In the genomic region with DNA sequence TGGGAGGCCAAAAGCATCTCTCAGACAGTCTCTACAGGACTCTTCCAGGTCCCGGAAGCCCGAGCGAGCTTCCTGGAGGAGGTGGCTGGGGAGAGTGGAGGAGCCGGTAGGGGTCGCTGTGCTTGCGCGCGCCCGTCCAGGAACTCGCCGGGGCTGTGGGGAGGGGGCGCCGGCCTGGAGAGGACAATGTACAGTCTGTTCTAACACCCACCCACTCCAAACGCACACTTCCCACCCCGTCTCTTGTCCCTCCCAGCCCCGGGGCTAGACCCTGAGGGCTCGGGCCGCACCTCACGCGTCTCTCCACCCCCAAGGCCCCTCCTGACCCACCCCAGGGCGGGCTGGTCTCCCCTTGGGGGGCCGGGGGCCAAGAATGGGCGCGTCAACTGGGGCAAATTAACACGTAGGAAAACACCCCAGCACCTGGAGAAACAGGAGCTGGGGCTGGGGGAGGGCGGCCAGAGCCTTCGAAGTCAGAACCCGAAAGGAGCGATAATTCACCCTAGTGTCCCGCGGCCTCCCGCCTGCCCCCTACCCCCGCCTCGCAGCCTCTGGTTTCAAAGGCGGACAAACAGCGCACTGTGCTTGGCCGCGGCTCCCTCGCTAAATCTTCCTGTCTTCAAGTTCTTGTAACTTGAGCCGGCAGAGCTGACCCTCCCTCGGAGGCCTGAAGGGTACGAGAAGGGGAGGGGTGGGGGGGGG, we compare ENCODE assay signal across 7 cellular contexts.
A peak's percentile ranks its signal among the peaks of the same experiment; 100 is the strongest.
DNase-seq lines count a peak whose midpoint lies in the region; ATAC-seq and TF ChIP-seq lines count a peak whose summit lies in the region.

No MANE protein-coding gene starts in this region.

- peaks cover 36% of the 10 kb centered on the region for H3K27me3 ChIP-seq in GM23248 (replicated peaks; ENCODE audit: insufficient read depth)
- H3K27me3 ChIP-seq in heart right ventricle = peaks cover 0 to 43% (median 12%) of the 10 kb centered on the region in 7 donors

- no peaks in the 10 kb centered on the region for H3K9me3 ChIP-seq in GM23248 (ENCODE audit: low read depth)
- no peaks in the 10 kb centered on the region for H3K9me3 ChIP-seq in heart right ventricle

- H3K4me2 ChIP-seq in GM23248 (ENCODE audit: unreplicated experiment) = peak overlapping the region; percentile 27

- 10 to 13% methylated on average over 21 to 38 of the region's 42 CpGs for WGBS in GM23248 (ENCODE audit: low coverage in 1 of 2, low lambda C conversion rate in 2 of 2, missing lambda C conversion rate in 2 of 2), 2 experiments
- 8 to 9% methylated on average over 42 of the region's 42 CpGs for WGBS in heart right ventricle, 2 donors

- no peaks in the 10 kb centered on the region for H4K20me1 ChIP-seq in GM23248 (ENCODE audit: insufficient read depth)

- peak in 7 of 9 donors; percentile 27 to 58 (median 47) for TF ChIP-seq CTCF in heart right ventricle (IDR thresholded peaks at IDR 0.05)

- no peak overlapping the region for H2AFZ ChIP-seq in GM23248

- H3K36me3 ChIP-seq in GM23248 (ENCODE audit: low read depth) (no peaks in the 10 kb centered on the region), heart right ventricle (no peaks in the 10 kb centered on the region)

- no peaks in the 10 kb centered on the region for H3F3A ChIP-seq in GM23248 (ENCODE audit: insufficient read depth)

- no peak overlapping the region for H3K9ac ChIP-seq in GM23248

- intact Hi-C loops in heart right ventricle (cut with DNase I) = no loop called here

- DNase-seq in GM23248 (peak; percentile 43), heart right ventricle (peak; percentile 43 to 51), MV-4-11 (lab: John Stamatoyannopoulos, UW) (no peak)
- peak; percentile 22 for DNase-seq in stimulated activated CD4-positive, alpha-beta T cell treated with anti-CD3 and anti-CD28 coated beads, Interleukin-1b, Interleukin-23, amount 100 ng/mL, for 48 hours

- no peaks in the 10 kb centered on the region for H3K79me2 ChIP-seq in GM23248 (ENCODE audit: insufficient read depth)

- ATAC-seq in SK-N-SH treated with all-trans-retinoic acid at 6 μM for 48 hours = peak; percentile 54
- ATAC-seq in heart right ventricle = peak; percentile 29 to 82 (median 67)
- ATAC-seq in HG03097 (IDR thresholded peaks at IDR 0.05; ENCODE audit: low FRiP score, unreplicated experiment) = no peak
- ATAC-seq in GM21360 (IDR thresholded peaks at IDR 0.05; ENCODE audit: unreplicated experiment) = no peak

- no peaks in the 10 kb centered on the region for H3K4me1 ChIP-seq in GM23248 (ENCODE audit: insufficient read depth)
- H3K4me1 ChIP-seq in heart right ventricle = peaks cover 0 to 24% (median 12%) of the 10 kb centered on the region in 9 donors

- H3K27ac ChIP-seq in GM23248 = no peak overlapping the region
- peak overlapping the region in 6 of 10 donors; percentile 25 to 72 (median 62) for H3K27ac ChIP-seq in heart right ventricle

- H3K4me3 ChIP-seq in GM23248 (no peak overlapping the region), heart right ventricle (peak overlapping the region in 6 of 10 donors; percentile 20 to 44 (median 34))

- in situ Hi-C loops in GM23248 (cut with MboI) = no loop called here

- H3K9me2 ChIP-seq in GM23248 (ENCODE audit: insufficient read depth) = no peaks in the 10 kb centered on the region

TF ChIP-seq in SK-N-SH treated with all-trans-retinoic acid at 6 μM for 48 hours, 23 proteins besides CTCF, POLR2A, EP300 and RAD21:
- TF ChIP-seq OSR1 (CRISPR knock-in tag; IDR thresholded peaks at IDR 0.05) (no peak), BACH2 (CRISPR knock-in tag; IDR thresholded peaks at IDR 0.05; ENCODE audit: borderline replicate concordance) (no peak), POU6F1 (CRISPR knock-in tag; IDR thresholded peaks at IDR 0.05; ENCODE audit: borderline replicate concordance, low read depth) (no peak), CSDC2 (CRISPR knock-in tag; IDR thresholded peaks at IDR 0.05) (no peak), ARNTL (CRISPR knock-in tag; IDR thresholded peaks at IDR 0.05; ENCODE audit: borderline replicate concordance, low read depth) (no peak), TCF4 (CRISPR knock-in tag; IDR thresholded peaks at IDR 0.05; ENCODE audit: borderline replicate concordance) (no peak), ZNF8 (CRISPR knock-in tag; IDR thresholded peaks at IDR 0.05) (no peak), ISL1 (CRISPR knock-in tag; IDR thresholded peaks at IDR 0.05) (no peak), ZNF565 (CRISPR knock-in tag; conservative IDR thresholded peaks at IDR 0.05; ENCODE audit: low read depth) (no peak), PATZ1 (CRISPR knock-in tag; IDR thresholded peaks at IDR 0.05; ENCODE audit: borderline replicate concordance) (no peak), GLIS3 (CRISPR knock-in tag; IDR thresholded peaks at IDR 0.05) (no peak), RARB (CRISPR knock-in tag; IDR thresholded peaks at IDR 0.05) (no peak), PPARA (CRISPR knock-in tag; IDR thresholded peaks at IDR 0.05; ENCODE audit: borderline replicate concordance) (no peak)
- TF ChIP-seq, protein P1, sequence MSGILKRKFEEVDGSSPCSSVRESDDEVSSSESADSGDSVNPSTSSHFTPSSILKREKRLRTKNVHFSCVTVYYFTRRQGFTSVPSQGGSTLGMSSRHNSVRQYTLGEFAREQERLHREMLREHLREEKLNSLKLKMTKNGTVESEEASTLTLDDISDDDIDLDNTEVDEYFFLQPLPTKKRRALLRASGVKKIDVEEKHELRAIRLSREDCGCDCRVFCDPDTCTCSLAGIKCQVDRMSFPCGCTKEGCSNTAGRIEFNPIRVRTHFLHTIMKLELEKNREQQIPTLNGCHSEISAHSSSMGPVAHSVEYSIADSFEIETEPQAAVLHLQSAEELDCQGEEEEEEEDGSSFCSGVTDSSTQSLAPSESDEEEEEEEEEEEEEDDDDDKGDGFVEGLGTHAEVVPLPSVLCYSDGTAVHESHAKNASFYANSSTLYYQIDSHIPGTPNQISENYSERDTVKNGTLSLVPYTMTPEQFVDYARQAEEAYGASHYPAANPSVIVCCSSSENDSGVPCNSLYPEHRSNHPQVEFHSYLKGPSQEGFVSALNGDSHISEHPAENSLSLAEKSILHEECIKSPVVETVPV (CRISPR knock-in tag; IDR thresholded peaks at IDR 0.05) = no peak
- TF ChIP-seq, protein P2, sequence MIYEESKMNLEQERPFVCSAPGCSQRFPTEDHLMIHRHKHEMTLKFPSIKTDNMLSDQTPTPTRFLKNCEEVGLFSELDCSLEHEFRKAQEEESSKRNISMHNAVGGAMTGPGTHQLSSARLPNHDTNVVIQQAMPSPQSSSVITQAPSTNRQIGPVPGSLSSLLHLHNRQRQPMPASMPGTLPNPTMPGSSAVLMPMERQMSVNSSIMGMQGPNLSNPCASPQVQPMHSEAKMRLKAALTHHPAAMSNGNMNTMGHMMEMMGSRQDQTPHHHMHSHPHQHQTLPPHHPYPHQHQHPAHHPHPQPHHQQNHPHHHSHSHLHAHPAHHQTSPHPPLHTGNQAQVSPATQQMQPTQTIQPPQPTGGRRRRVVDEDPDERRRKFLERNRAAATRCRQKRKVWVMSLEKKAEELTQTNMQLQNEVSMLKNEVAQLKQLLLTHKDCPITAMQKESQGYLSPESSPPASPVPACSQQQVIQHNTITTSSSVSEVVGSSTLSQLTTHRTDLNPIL (CRISPR knock-in tag; IDR thresholded peaks at IDR 0.05; ENCODE audit: low read depth) = no peak
TF ChIP-seq in SK-N-SH treated with all-trans-retinoic acid at 6 μM for 48 hours: peak in this region for 0.

Comparison
In these comparisons a context has a peak if more than half of its experiments do, and no peak if none do; other contexts are left out.
1. ATAC-seq: peak in SK-N-SH treated with all-trans-retinoic acid at 6 μM for 48 hours (single experiment) and heart right ventricle (8 of 8); none in HG03097 (single experiment) and GM21360 (single experiment).